ENCODE assay signal across 26 cellular contexts in the genomic region with DNA sequence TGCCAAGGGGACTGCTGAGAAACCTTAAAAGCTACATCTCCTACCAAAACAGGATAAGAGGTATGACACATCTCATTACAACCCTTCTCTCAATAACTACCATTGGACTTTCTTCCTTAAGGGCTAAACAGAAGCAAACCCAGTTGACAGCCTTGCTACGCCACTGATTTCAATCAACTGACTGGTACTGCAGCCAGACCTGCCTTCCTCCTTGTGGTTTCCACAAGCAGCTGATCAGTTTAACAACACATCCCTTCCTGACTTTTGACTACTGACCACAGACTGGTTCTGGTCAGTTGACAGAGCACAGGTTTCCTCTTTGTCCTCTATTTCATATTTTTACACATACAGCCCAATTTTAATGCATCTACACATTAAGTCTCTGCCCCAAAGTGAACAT.
A peak's percentile ranks its signal among the peaks of the same experiment; 100 is the strongest.
DNase-seq lines count a peak whose midpoint lies in the region; ATAC-seq, FAIRE-seq and TF ChIP-seq lines count a peak whose summit lies in the region.
"Had no signal": no experiment of that assay in that cellular context is flagged by ENCODE, and none has a peak within 500 bp of the region (broad histone marks: within the 10 kb centered on the region; RNA-seq: fewer than 3 reads in every experiment).

No MANE protein-coding gene starts in this region.

- POLR2A ChIA-PET in naive thymus-derived CD4-positive, alpha-beta T cell (lab: Charles Lee), result no interaction called here

- intact Hi-C loops in naive thymus-derived CD4-positive, alpha-beta T cell (cut with micrococcal nuclease), result no loop called here
- intact Hi-C loops in pancreas (cut with DNase I), result no loop called here

- no peak for FAIRE-seq in pancreas (lab: Jason Lieb, UNC)
- FAIRE-seq: D721Med, GM12891, GM18507, HTR-8/SVneo, RCC 7860 had no signal

- no peaks in the 10 kb centered on the region for H3K4me1 Mint-ChIP-seq in naive thymus-derived CD4-positive, alpha-beta T cell
- H3K4me1 Mint-ChIP-seq: CD8-positive, alpha-beta memory T cell; IgD-negative memory B cell had no signal

- WGBS in pancreas, 2 donors, result 86 to 87% methylated on average over 1 of the region's 1 CpG

- no peaks in the 10 kb centered on the region for H3K4me1 ChIP-seq in naive thymus-derived CD4-positive, alpha-beta T cell (ENCODE audit: control insufficient read depth in 2 of 2, insufficient read depth in 2 of 2, low read length in 2 of 2)
- no peaks in the 10 kb centered on the region for H3K4me1 ChIP-seq in pancreas

- no peaks in the 10 kb centered on the region for H3K36me3 Mint-ChIP-seq in naive thymus-derived CD4-positive, alpha-beta T cell
- H3K36me3 Mint-ChIP-seq: CD8-positive, alpha-beta memory T cell; IgD-negative memory B cell had no signal

- no peaks in the 10 kb centered on the region for H3K9me3 ChIP-seq in naive thymus-derived CD4-positive, alpha-beta T cell (ENCODE audit: control insufficient read depth in 2 of 3, low read length in 3 of 3)
- H3K9me3 ChIP-seq in pancreas, result no peaks in the 10 kb centered on the region
- H3K9me3 ChIP-seq: BLaER1 had no signal

- ATAC-seq in naive thymus-derived CD4-positive, alpha-beta T cell, result no peak
- ATAC-seq in pancreas (no peak), GM18873 (IDR thresholded peaks at IDR 0.05; ENCODE audit: low FRiP score, unreplicated experiment) (no peak)
- ATAC-seq: HCT116 had no signal

- no peak overlapping the region for H3K27ac ChIP-seq in naive thymus-derived CD4-positive, alpha-beta T cell (ENCODE audit: low read depth, low read length)
- H3K27ac ChIP-seq in pancreas, result no peak overlapping the region
- H3K27ac ChIP-seq: 22Rv1, BLaER1, GM23248, HL-60 had no signal

- no peak overlapping the region for H3K27ac Mint-ChIP-seq in naive thymus-derived CD4-positive, alpha-beta T cell
- H3K27ac Mint-ChIP-seq: IgD-negative memory B cell had no signal

- peak; percentile 25 for DNase-seq in Ammon's horn (ENCODE audit: low spot score)
- peak; percentile 13 for DNase-seq in choroid plexus epithelial cell (ENCODE audit: low read depth)
- DNase-seq in myocyte (ENCODE audit: low read depth), result peak; percentile 80
- DNase-seq in naive thymus-derived CD4-positive, alpha-beta T cell, result no peak
- DNase-seq in NCI-H524 (lab: John Stamatoyannopoulos, UW), result no peak
- DNase-seq in pancreas, result no peak
- DNase-seq: CD8-positive, alpha-beta memory T cell; DMS79; GF-D8; GM23248; NCI-H1417 treated with DMSO at 0.1 percent for 48 hours; NCI-H2029; NCI-H82; Right ventricle myocardium superior had no signal

- CTCF ChIA-PET in naive thymus-derived CD4-positive, alpha-beta T cell (lab: Charles Lee), result no interaction called here

- H3K4me3 Mint-ChIP-seq in naive thymus-derived CD4-positive, alpha-beta T cell, result no peak overlapping the region
- H3K4me3 Mint-ChIP-seq: CD8-positive, alpha-beta memory T cell; IgD-negative memory B cell had no signal

- no peaks in the 10 kb centered on the region for H3K36me3 ChIP-seq in naive thymus-derived CD4-positive, alpha-beta T cell (ENCODE audit: control insufficient read depth in 2 of 3, insufficient read depth in 3 of 3, low read length in 3 of 3)
- no peaks in the 10 kb centered on the region for H3K36me3 ChIP-seq in pancreas
- H3K36me3 ChIP-seq: BLaER1 had no signal

- no peak overlapping the region for H3K4me3 ChIP-seq in choroid plexus epithelial cell (ENCODE audit: low read depth, low read length)
- H3K4me3 ChIP-seq in naive thymus-derived CD4-positive, alpha-beta T cell (ENCODE audit: low read length), result no peak overlapping the region
- H3K4me3 ChIP-seq in pancreas, result no peak overlapping the region
- H3K4me3 ChIP-seq: BLaER1, GM23248 had no signal

- H3K27me3 Mint-ChIP-seq in naive thymus-derived CD4-positive, alpha-beta T cell, result peaks cover 0 to 8% (median 2%) of the 10 kb centered on the region in 5 donors
- H3K27me3 Mint-ChIP-seq: IgD-negative memory B cell had no signal

- TF ChIP-seq CTCF in choroid plexus epithelial cell (conservative IDR thresholded peaks at IDR 0.05; ENCODE audit: low read depth, low read length) (no peak), pancreas (IDR thresholded peaks at IDR 0.05) (no peak)

- no peaks in the 10 kb centered on the region for H3K27me3 ChIP-seq in naive thymus-derived CD4-positive, alpha-beta T cell (ENCODE audit: control insufficient read depth in 2 of 2, insufficient read depth in 2 of 2, low read length in 2 of 2)
- no peaks in the 10 kb centered on the region for H3K27me3 ChIP-seq in pancreas
- H3K27me3 ChIP-seq: BLaER1 had no signal

- peaks cover 0 to under 1% (median 0%) of the 10 kb centered on the region in 11 donors for H3K9me3 Mint-ChIP-seq in naive thymus-derived CD4-positive, alpha-beta T cell
- H3K9me3 Mint-ChIP-seq: IgD-negative memory B cell had no signal

TF ChIP-seq in PFSK-1, 5 proteins besides CTCF, POLR2A, EP300 and RAD21:
- TF ChIP-seq REST (IDR thresholded peaks at IDR 0.05; ENCODE audit: insufficient read depth in 1 of 2, low read depth in 2 of 2, low read length in 2 of 2), result no peak
- TF ChIP-seq FOXP2 (optimal IDR thresholded peaks at IDR 0.05; ENCODE audit: borderline replicate concordance, extremely low read depth, extremely low read length, insufficient read depth), result no peak
- no peak for TF ChIP-seq POLR2AphosphoS5 (IDR thresholded peaks at IDR 0.05; ENCODE audit: low read depth, low read length)
- peak; percentile 89; the same call in 1 of the 2 replicates for TF ChIP-seq SIN3A (IDR thresholded peaks at IDR 0.05; ENCODE audit: borderline replicate concordance, insufficient read depth, low read length)

Comparison
In these comparisons a context has a peak if more than half of its experiments do, and no peak if none do; other contexts are left out.
1. DNase-seq: peak in Ammon's horn (single experiment), choroid plexus epithelial cell (single experiment) and myocyte (single experiment); none in naive thymus-derived CD4-positive, alpha-beta T cell (0 of 9), NCI-H524 (0 of 2) and pancreas (0 of 6).